10 cellular contexts compared by ENCODE assay signal in genomic region chr12:48601013-48601756, GRCh38. TPM values are rescaled to one million over a fixed set of nuclear protein-coding genes. Genes with fewer than 3 reads are reported as not detected.
DNase-seq lines count a peak whose midpoint lies in the region; ATAC-seq and TF ChIP-seq lines count a peak whose summit lies in the region.
"Had no signal": no experiment of that assay in that cellular context is flagged by ENCODE, and none has a peak within 500 bp of the region (broad histone marks: within the 10 kb centered on the region; RNA-seq: fewer than 3 reads in every experiment).

No MANE protein-coding gene starts in this region.

- H3K9me3 Mint-ChIP-seq in activated T-helper 17 cell treated with anti-CD3 and anti-CD28 coated beads, Interleukin-2, amount 50 U/mL, for 72 hours = peaks cover 9% of the 10 kb centered on the region
- H3K9me3 Mint-ChIP-seq in neural crest cell = peaks cover 18% of the 10 kb centered on the region

- peaks cover 14% of the 10 kb centered on the region for H3K27me3 Mint-ChIP-seq in activated T-helper 17 cell treated with anti-CD3 and anti-CD28 coated beads, Interleukin-2, amount 50 U/mL, for 72 hours
- H3K27me3 Mint-ChIP-seq in neural crest cell (ENCODE audit: low read depth) = no peaks in the 10 kb centered on the region

- H3K4me3 Mint-ChIP-seq in activated T-helper 17 cell treated with anti-CD3 and anti-CD28 coated beads, Interleukin-2, amount 50 U/mL, for 72 hours = no peak overlapping the region
- H3K4me3 Mint-ChIP-seq in neural crest cell = no peak overlapping the region
- H3K4me3 Mint-ChIP-seq: natural killer cell had no signal

- H3K4me1 Mint-ChIP-seq in activated T-helper 17 cell treated with anti-CD3 and anti-CD28 coated beads, Interleukin-2, amount 50 U/mL, for 72 hours = no peaks in the 10 kb centered on the region
- peaks cover 13% of the 10 kb centered on the region for H3K4me1 Mint-ChIP-seq in neural crest cell
- H3K4me1 Mint-ChIP-seq: natural killer cell had no signal

- ATAC-seq in GM19025 (IDR thresholded peaks at IDR 0.05; ENCODE audit: low read depth, unreplicated experiment) (peak; percentile 76), HG02852 (IDR thresholded peaks at IDR 0.05; ENCODE audit: unreplicated experiment) (peak; percentile 97), GM21528 (IDR thresholded peaks at IDR 0.05; ENCODE audit: low FRiP score, unreplicated experiment) (no peak), esophagus mucosa (no peak), GM19452 (IDR thresholded peaks at IDR 0.05; ENCODE audit: unreplicated experiment) (no peak)
- ATAC-seq in activated T-helper 17 cell treated with anti-CD3 and anti-CD28 coated beads, Interleukin-2, amount 50 U/mL, for 72 hours (replicated peaks) = peak; percentile 55
- ATAC-seq: natural killer cell had no signal

- DNase-seq in neural crest cell (ENCODE audit: low read depth, low spot score) (peak; percentile 40), NCI-H526 treated with DMSO at 0.1 percent for 48 hours (lab: John Stamatoyannopoulos, UW) (no peak)
- DNase-seq: cortex of kidney, natural killer cell had no signal

- no peak overlapping the region for H3K27ac Mint-ChIP-seq in activated T-helper 17 cell treated with anti-CD3 and anti-CD28 coated beads, Interleukin-2, amount 50 U/mL, for 72 hours
- no peak overlapping the region for H3K27ac Mint-ChIP-seq in neural crest cell (ENCODE audit: unreplicated experiment)
- H3K27ac Mint-ChIP-seq: natural killer cell had no signal

- TF ChIP-seq CTCF in neural crest cell (conservative IDR thresholded peaks at IDR 0.05) = no peak

- no peaks in the 10 kb centered on the region for H3K36me3 Mint-ChIP-seq in activated T-helper 17 cell treated with anti-CD3 and anti-CD28 coated beads, Interleukin-2, amount 50 U/mL, for 72 hours (ENCODE audit: low read depth)
- H3K36me3 Mint-ChIP-seq in neural crest cell (ENCODE audit: low read depth) = peaks cover 4% of the 10 kb centered on the region
- H3K36me3 Mint-ChIP-seq: natural killer cell had no signal

RNA-seq across cellular contexts. Expression of gene LALBA, which starts 31.3 kb away (rescaled TPM):
- total RNA-seq in activated T-helper 17 cell treated with anti-CD3 and anti-CD28 coated beads, Interleukin-2, amount 50 U/mL, for 72 hours = not detected
- total RNA-seq in neural crest cell = not detected in 2 replicates
- not detected for total RNA-seq in esophagus mucosa
- total RNA-seq: natural killer cell had no signal

Comparison
In these comparisons a context has a peak if more than half of its experiments do, and no peak if none do; other contexts are left out.
1. ATAC-seq: peak in GM19025 (single experiment), HG02852 (single experiment) and activated T-helper 17 cell treated with anti-CD3 and anti-CD28 coated beads, Interleukin-2, amount 50 U/mL, for 72 hours (single experiment); none in GM21528 (single experiment), esophagus mucosa (single experiment) and GM19452 (single experiment).